In genomic region chr18:41645600-41646360, GRCh38 we compare ENCODE assay signal across 14 cellular contexts.
DNase-seq lines count a peak whose midpoint lies in the region; TF ChIP-seq lines count a peak whose summit lies in the region.
"Had no signal": no experiment of that assay in that cellular context is flagged by ENCODE, and none has a peak within 500 bp of the region (broad histone marks: within the 10 kb centered on the region; RNA-seq: fewer than 3 reads in every experiment).

No MANE protein-coding gene starts in this region.

- no peak for TF ChIP-seq EP300 in sigmoid colon (IDR thresholded peaks at IDR 0.05)

- POLR2A ChIA-PET in MCF 10A (lab: Yijun Ruan, JAX) = no interaction called here
- POLR2A ChIA-PET in activated CD4-positive, alpha-beta T cell treated with anti-CD3 and anti-CD28 coated beads, Interleukin-2, amount 10 ng/mL, durations not matched to agents 7 days and 5 days (lab: Charles Lee) = no interaction called here

- 32 to 91% methylated on average over 1 of the region's 1 CpG for WGBS in sigmoid colon, 2 donors

- BruUV-seq in MCF 10A (replicated peaks; lab: Mats Ljungman, UMichigan) = no TSS peak

- no peaks in the 10 kb centered on the region for H3K36me3 ChIP-seq in breast epithelium
- no peaks in the 10 kb centered on the region for H3K36me3 ChIP-seq in sigmoid colon
- H3K36me3 ChIP-seq: HAP-1 had no signal

- no peaks in the 10 kb centered on the region for H3K9me3 Mint-ChIP-seq in MCF 10A (ENCODE audit: unreplicated experiment)
- no peaks in the 10 kb centered on the region for H3K9me3 Mint-ChIP-seq in activated CD4-positive, alpha-beta T cell treated with anti-CD3 and anti-CD28 coated beads, Interleukin-2, amount 10 ng/mL, durations not matched to agents 7 days and 5 days

- TF ChIP-seq POLR2A in breast epithelium (IDR thresholded peaks at IDR 0.05) (no peak), sigmoid colon (IDR thresholded peaks at IDR 0.05) (no peak)

- CTCF ChIA-PET in MCF 10A (lab: Yijun Ruan, JAX) = interaction anchor here (0.5 kb wide), 1 partner anchor 88 kb away, joined by 5 read pairs; no protein-coding TSS in a partner anchor
- CTCF ChIA-PET in activated CD4-positive, alpha-beta T cell treated with anti-CD3 and anti-CD28 coated beads, Interleukin-2, amount 10 ng/mL, durations not matched to agents 7 days and 5 days (lab: Charles Lee) = interaction anchor here (0.6 kb wide), 1 partner anchor 104 kb away, joined by 3 read pairs; no protein-coding TSS in a partner anchor

- H3K4me1 ChIP-seq in breast epithelium = no peaks in the 10 kb centered on the region
- H3K4me1 ChIP-seq in sigmoid colon = no peaks in the 10 kb centered on the region
- H3K4me1 ChIP-seq: HAP-1 had no signal

- intact Hi-C loops in MCF 10A (cut with micrococcal nuclease) = no loop called here
- intact Hi-C loops in breast epithelium (cut with DNase I; ENCODE audit: low total_unique reads) = no loop called here
- intact Hi-C loops in sigmoid colon (cut with DNase I) = no loop called here

- H3K36me3 Mint-ChIP-seq in MCF 10A (ENCODE audit: insufficient read depth, unreplicated experiment) = no peaks in the 10 kb centered on the region
- no peaks in the 10 kb centered on the region for H3K36me3 Mint-ChIP-seq in activated CD4-positive, alpha-beta T cell treated with anti-CD3 and anti-CD28 coated beads, Interleukin-2, amount 10 ng/mL, durations not matched to agents 7 days and 5 days (ENCODE audit: low read depth)
- H3K36me3 Mint-ChIP-seq: activated CD8-positive, alpha-beta memory T cell treated with anti-CD3 and anti-CD28 coated beads, Interleukin-2, amount 10 ng/mL, durations not matched to agents 7 days and 5 days had no signal

- H3K27me3 Mint-ChIP-seq in MCF 10A (ENCODE audit: insufficient read depth, unreplicated experiment) = peaks cover 36% of the 10 kb centered on the region
- no peaks in the 10 kb centered on the region for H3K27me3 Mint-ChIP-seq in activated CD4-positive, alpha-beta T cell treated with anti-CD3 and anti-CD28 coated beads, Interleukin-2, amount 10 ng/mL, durations not matched to agents 7 days and 5 days
- H3K27me3 Mint-ChIP-seq: activated CD8-positive, alpha-beta memory T cell treated with anti-CD3 and anti-CD28 coated beads, Interleukin-2, amount 10 ng/mL, durations not matched to agents 7 days and 5 days; central memory CD8-positive, alpha-beta T cell had no signal

- no peaks in the 10 kb centered on the region for H3K27me3 ChIP-seq in breast epithelium
- H3K27me3 ChIP-seq in sigmoid colon = no peaks in the 10 kb centered on the region

- H3K27ac ChIP-seq in breast epithelium (no peak overlapping the region), sigmoid colon (no peak overlapping the region)

- DNase-seq in MCF 10A (ENCODE audit: unreplicated experiment) (peak; percentile 59), breast epithelium (ENCODE audit: low spot score in 2 of 2) (no peak), NCI-H146 treated with DMSO at 0.1 percent for 48 hours (lab: John Stamatoyannopoulos, UW; ENCODE audit: unreplicated experiment) (peak; percentile 36), SK-N-DZ (ENCODE audit: low spot score) (peak; percentile 32), sigmoid colon (no peak), T1000 (lab: John Stamatoyannopoulos, UW) (no peak)
- DNase-seq in stimulated activated CD4-positive, alpha-beta T cell treated with anti-CD3 and anti-CD28 coated beads, Interleukin-1b, Interleukin-23, amount 100 ng/mL, for 48 hours = no peak
- DNase-seq in activated CD4-positive, alpha-beta T cell treated with anti-CD3 and anti-CD28 coated beads, Interleukin-2, amount 10 ng/mL, durations not matched to agents 7 days and 5 days = no peak
- DNase-seq: activated CD4-positive, CD25-positive, alpha-beta regulatory T cell treated with anti-CD3 and anti-CD28 coated beads, Interleukin-2, amount 50 U/mL, for 72 hours; activated CD8-positive, alpha-beta memory T cell treated with anti-CD3 and anti-CD28 coated beads, Interleukin-2, amount 10 ng/mL, durations not matched to agents 7 days and 5 days; retina had no signal

- H3K9me3 ChIP-seq in breast epithelium (no peaks in the 10 kb centered on the region), sigmoid colon (no peaks in the 10 kb centered on the region)
- H3K9me3 ChIP-seq: HAP-1 had no signal

- H3K4me3 ChIP-seq in breast epithelium = no peak overlapping the region
- H3K4me3 ChIP-seq in sigmoid colon = no peak overlapping the region
- H3K4me3 ChIP-seq: HAP-1 had no signal

- H3K4me1 Mint-ChIP-seq in MCF 10A (ENCODE audit: insufficient read depth, unreplicated experiment) = no peaks in the 10 kb centered on the region
- H3K4me1 Mint-ChIP-seq in activated CD4-positive, alpha-beta T cell treated with anti-CD3 and anti-CD28 coated beads, Interleukin-2, amount 10 ng/mL, durations not matched to agents 7 days and 5 days = no peaks in the 10 kb centered on the region
- H3K4me1 Mint-ChIP-seq: activated CD8-positive, alpha-beta memory T cell treated with anti-CD3 and anti-CD28 coated beads, Interleukin-2, amount 10 ng/mL, durations not matched to agents 7 days and 5 days; central memory CD8-positive, alpha-beta T cell had no signal

- H3K4me3 Mint-ChIP-seq in MCF 10A (ENCODE audit: unreplicated experiment) = no peak overlapping the region
- H3K4me3 Mint-ChIP-seq in activated CD4-positive, alpha-beta T cell treated with anti-CD3 and anti-CD28 coated beads, Interleukin-2, amount 10 ng/mL, durations not matched to agents 7 days and 5 days = no peak overlapping the region
- H3K4me3 Mint-ChIP-seq: activated CD8-positive, alpha-beta memory T cell treated with anti-CD3 and anti-CD28 coated beads, Interleukin-2, amount 10 ng/mL, durations not matched to agents 7 days and 5 days; central memory CD8-positive, alpha-beta T cell; T-helper 1 cell treated with Interleukin-12 subunit alpha and Interleukin-12 subunit beta and Interleukin-4 antibody, amounts not matched to agents 30 μg/mL and 1 μg/mL, for 36 hours had no signal

- no peak overlapping the region for H3K27ac Mint-ChIP-seq in MCF 10A (ENCODE audit: low read depth, unreplicated experiment)
- no peak overlapping the region for H3K27ac Mint-ChIP-seq in activated CD4-positive, alpha-beta T cell treated with anti-CD3 and anti-CD28 coated beads, Interleukin-2, amount 10 ng/mL, durations not matched to agents 7 days and 5 days
- H3K27ac Mint-ChIP-seq: activated CD8-positive, alpha-beta memory T cell treated with anti-CD3 and anti-CD28 coated beads, Interleukin-2, amount 10 ng/mL, durations not matched to agents 7 days and 5 days; T-helper 1 cell treated with Interleukin-12 subunit alpha and Interleukin-12 subunit beta and Interleukin-4 antibody, amounts not matched to agents 30 μg/mL and 1 μg/mL, for 36 hours had no signal

- no peak for TF ChIP-seq CTCF in MCF 10A (IDR thresholded peaks at IDR 0.05; ENCODE audit: unreplicated experiment)
- TF ChIP-seq CTCF in breast epithelium (IDR thresholded peaks at IDR 0.05) = no peak
- no peak for TF ChIP-seq CTCF in sigmoid colon (IDR thresholded peaks at IDR 0.05)

Comparison
In these comparisons a context has a peak if more than half of its experiments do, and no peak if none do; other contexts are left out.
1. DNase-seq: peak in MCF 10A (single experiment), NCI-H146 treated with DMSO at 0.1 percent for 48 hours (single experiment) and SK-N-DZ (single experiment); none in breast epithelium (0 of 2), stimulated activated CD4-positive, alpha-beta T cell treated with anti-CD3 and anti-CD28 coated beads, Interleukin-1b, Interleukin-23, amount 100 ng/mL, for 48 hours (single experiment), activated CD4-positive, alpha-beta T cell treated with anti-CD3 and anti-CD28 coated beads, Interleukin-2, amount 10 ng/mL, durations not matched to agents 7 days and 5 days (single experiment), sigmoid colon (single experiment) and T1000 (single experiment).